Comparison of ENCODE assay signal across 26 cellular contexts in the genomic region with DNA sequence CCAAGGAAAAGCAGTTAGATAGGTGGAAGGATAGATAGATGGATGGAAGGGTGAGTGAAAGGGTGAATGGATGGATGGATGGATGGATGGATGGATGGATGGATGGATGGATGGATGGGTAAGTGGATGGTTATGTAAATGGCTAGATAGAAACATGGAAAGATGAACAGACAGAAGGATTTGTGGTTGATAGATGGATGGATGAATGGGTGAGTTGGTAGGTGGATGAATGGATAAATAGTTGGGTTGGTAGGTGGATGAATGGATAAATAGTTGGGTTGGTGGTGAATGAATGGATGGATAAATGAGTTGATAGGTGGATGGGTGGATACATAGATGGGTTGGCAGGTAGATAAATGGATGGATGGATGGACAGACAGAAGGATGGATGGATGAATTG. TPM values are rescaled to one million over a fixed set of nuclear protein-coding genes. Genes with fewer than 3 reads are reported as not detected.
DNase-seq lines count a peak whose midpoint lies in the region; ATAC-seq, FAIRE-seq and TF ChIP-seq lines count a peak whose summit lies in the region.
"Had no signal": no experiment of that assay in that cellular context is flagged by ENCODE, and none has a peak within 500 bp of the region (broad histone marks: within the 10 kb centered on the region; RNA-seq: fewer than 3 reads in every experiment).

No MANE protein-coding gene starts in this region.

- H3K4me1 Mint-ChIP-seq in activated naive CD8-positive, alpha-beta T cell treated with anti-CD3 and anti-CD28 coated beads, Interleukin-2, amount 10 ng/mL, durations not matched to agents 7 days and 5 days: no peaks in the 10 kb centered on the region
- no peaks in the 10 kb centered on the region for H3K4me1 Mint-ChIP-seq in activated naive CD8-positive, alpha-beta T cell treated with anti-CD3 and anti-CD28 coated beads for 36 hours
- H3K4me1 Mint-ChIP-seq in CD14-positive monocyte: peaks cover 7% of the 10 kb centered on the region
- H3K4me1 Mint-ChIP-seq: CD4-positive, CD25-positive, alpha-beta regulatory T cell had no signal

- no peaks in the 10 kb centered on the region for H3K9me3 Mint-ChIP-seq in activated naive CD8-positive, alpha-beta T cell treated with anti-CD3 and anti-CD28 coated beads, Interleukin-2, amount 10 ng/mL, durations not matched to agents 7 days and 5 days
- H3K9me3 Mint-ChIP-seq in activated naive CD8-positive, alpha-beta T cell treated with anti-CD3 and anti-CD28 coated beads for 36 hours: no peaks in the 10 kb centered on the region
- H3K9me3 Mint-ChIP-seq in CD14-positive monocyte: peaks cover 0 to 2% (median 0%) of the 10 kb centered on the region in 7 donors
- H3K9me3 Mint-ChIP-seq: CD8-positive, alpha-beta T cell; GM23338 had no signal

- intact Hi-C loops in CD14-positive monocyte (cut with micrococcal nuclease): no loop called here
- intact Hi-C loops in K562 (cut with micrococcal nuclease): no loop called here

- no peak overlapping the region for H3K23ac ChIP-seq in neuronal stem cell (ENCODE audit: low read depth, low read length, poor library complexity)

- H2AFZ ChIP-seq in K562 (ENCODE audit: low read depth, low read length) (no peak overlapping the region), neuronal stem cell (ENCODE audit: low read length) (no peak overlapping the region)
- H2AFZ ChIP-seq: GM23338 had no signal

- H2BK12ac ChIP-seq in neuronal stem cell (ENCODE audit: low read length): peak overlapping the region; percentile 2

- peaks cover 30% of the 10 kb centered on the region for H3K27me3 Mint-ChIP-seq in activated naive CD8-positive, alpha-beta T cell treated with anti-CD3 and anti-CD28 coated beads, Interleukin-2, amount 10 ng/mL, durations not matched to agents 7 days and 5 days
- H3K27me3 Mint-ChIP-seq in activated naive CD8-positive, alpha-beta T cell treated with anti-CD3 and anti-CD28 coated beads for 36 hours: no peaks in the 10 kb centered on the region
- peaks cover 1 to 11% (median 8%) of the 10 kb centered on the region in 3 donors for H3K27me3 Mint-ChIP-seq in CD14-positive monocyte (ENCODE audit: low read depth in 3 of 3)

- no peak overlapping the region for H3K27ac ChIP-seq in K562 (ENCODE audit: extremely low read depth, low read depth, low read length)
- no peak overlapping the region for H3K27ac ChIP-seq in neuronal stem cell (replicated peaks; ENCODE audit: low read length)
- H3K27ac ChIP-seq: A549; BLaER1 treated with 17β-estradiol and CSF1 and Interleukin-3, amounts not matched to agents 10 nM and 100 nM had no signal

- H3K27ac Mint-ChIP-seq in activated naive CD8-positive, alpha-beta T cell treated with anti-CD3 and anti-CD28 coated beads, Interleukin-2, amount 10 ng/mL, durations not matched to agents 7 days and 5 days: peak overlapping the region; percentile 14
- no peak overlapping the region for H3K27ac Mint-ChIP-seq in activated naive CD8-positive, alpha-beta T cell treated with anti-CD3 and anti-CD28 coated beads for 36 hours
- no peak overlapping the region for H3K27ac Mint-ChIP-seq in CD14-positive monocyte
- H3K27ac Mint-ChIP-seq: CD8-positive, alpha-beta T cell; GM23338 had no signal

- CTCF ChIA-PET in K562 (lab: Yijun Ruan, JAX; ENCODE audit: low intra/inter-chr PET ratio): no interaction called here

- TF ChIP-seq CTCF in CD14-positive monocyte (IDR thresholded peaks at IDR 0.05) (no peak), K562 (IDR thresholded peaks at IDR 0.05 in 2 of 3, conservative IDR thresholded peaks at IDR 0.05 in 1 of 3; ENCODE audit: insufficient read depth in 2 of 3, low read depth in 1 of 3, low read length in 3 of 3) (no peak)

- H3K4me2 ChIP-seq in K562 (ENCODE audit: insufficient read depth, low read length) (no peak overlapping the region), neuronal stem cell (ENCODE audit: insufficient read depth, low read length, poor library complexity, severe bottlenecking) (no peak overlapping the region)
- H3K4me2 ChIP-seq: A549; BLaER1 treated with 17β-estradiol and CSF1 and Interleukin-3, amounts not matched to agents 10 nM and 100 nM; GM23338 had no signal

- H3K4me3 ChIP-seq in K562 (no peak overlapping the region), neuronal stem cell (ENCODE audit: low read length in 2 of 2) (no peak overlapping the region)
- H3K4me3 ChIP-seq: A549; BLaER1 treated with 17β-estradiol and CSF1 and Interleukin-3, amounts not matched to agents 10 nM and 100 nM; GM12878; GM23338; HAP-1 had no signal

- H4K8ac ChIP-seq in neuronal stem cell (ENCODE audit: low read depth, low read length): no peak overlapping the region

- ATAC-seq in activated naive CD8-positive, alpha-beta T cell treated with anti-CD3 and anti-CD28 coated beads, Interleukin-2, amount 10 ng/mL, durations not matched to agents 7 days and 5 days (ENCODE audit: low read depth): no peak
- ATAC-seq in K562: no peak
- ATAC-seq: A549; CD8-positive, alpha-beta T cell; GM12878; GM23338 had no signal

- no peak overlapping the region for H2BK120ac ChIP-seq in neuronal stem cell (ENCODE audit: low read depth, low read length)

- H3K4me1 ChIP-seq in K562 (replicated peaks in 1 of 2; ENCODE audit: control insufficient read depth in 2 of 2, insufficient read depth in 2 of 2, low read length in 2 of 2): peaks cover 4 to 5% of the 10 kb centered on the region in 2 experiments; a peak in 3 of 5 replicates
- peaks cover 0 to 13% of the 10 kb centered on the region in 2 donors for H3K4me1 ChIP-seq in neuronal stem cell (ENCODE audit: control insufficient read depth in 2 of 2, insufficient read depth in 1 of 2, low read depth in 1 of 2, low read length in 2 of 2)
- H3K4me1 ChIP-seq: A549; BLaER1 treated with 17β-estradiol and CSF1 and Interleukin-3, amounts not matched to agents 10 nM and 100 nM; HAP-1 had no signal

- H4K91ac ChIP-seq in neuronal stem cell (ENCODE audit: low read depth, low read length, poor library complexity): no peak overlapping the region

- peaks cover 6 to 18% of the 10 kb centered on the region in 2 experiments; a peak in 4 of 5 replicates for H3K27me3 ChIP-seq in K562 (ENCODE audit: control insufficient read depth in 2 of 2, insufficient read depth in 2 of 2, low read length in 2 of 2)
- peaks cover 0 to 34% (median 0%) of the 10 kb centered on the region in 3 experiments for H3K27me3 ChIP-seq in neuronal stem cell (ENCODE audit: control insufficient read depth in 3 of 3, insufficient read depth in 3 of 3, low read depth in 1 of 3, low read length in 3 of 3)
- H3K27me3 ChIP-seq: BE2C; BLaER1 treated with 17β-estradiol and CSF1 and Interleukin-3, amounts not matched to agents 10 nM and 100 nM had no signal

- H3K9ac ChIP-seq in K562 (ENCODE audit: insufficient read depth in 1 of 2, low read depth in 2 of 2, low read length in 2 of 2) (no peak overlapping the region), neuronal stem cell (ENCODE audit: low read depth, low read length, poor library complexity) (no peak overlapping the region)
- H3K9ac ChIP-seq: BLaER1 treated with 17β-estradiol and CSF1 and Interleukin-3, amounts not matched to agents 10 nM and 100 nM had no signal

- no peak overlapping the region for H3K4ac ChIP-seq in neuronal stem cell (ENCODE audit: low read length)

- FAIRE-seq in K562 (lab: Jason Lieb, UNC): no peak
- FAIRE-seq: A549, D721Med, GM12878, GM19239, H54 had no signal

- no peaks in the 10 kb centered on the region for H3K79me1 ChIP-seq in neuronal stem cell (ENCODE audit: low read depth, low read length)

- in situ Hi-C loops in K562 (cut with MboI): no loop called here

- H3K9me1 ChIP-seq in K562 (ENCODE audit: control insufficient read depth, insufficient read depth, low read length): no peaks in the 10 kb centered on the region

- no peak overlapping the region for H2BK15ac ChIP-seq in neuronal stem cell (ENCODE audit: low read length)

- no peaks in the 10 kb centered on the region for H3K9me3 ChIP-seq in K562 (replicated peaks; ENCODE audit: control insufficient read depth, insufficient read depth, low read depth, low read length)
- no peaks in the 10 kb centered on the region for H3K9me3 ChIP-seq in neuronal stem cell (replicated peaks in 1 of 2; ENCODE audit: control insufficient read depth in 2 of 2, insufficient read depth in 1 of 2, low read depth in 1 of 2, low read length in 2 of 2)
- H3K9me3 ChIP-seq: A549; BE2C; BLaER1 treated with 17β-estradiol and CSF1 and Interleukin-3, amounts not matched to agents 10 nM and 100 nM; HAP-1 had no signal

- no peak overlapping the region for H2AK5ac ChIP-seq in neuronal stem cell (ENCODE audit: low read depth, low read length)

- H3K36me3 ChIP-seq in K562 (ENCODE audit: control insufficient read depth, insufficient read depth, low read length) (no peaks in the 10 kb centered on the region), neuronal stem cell (replicated peaks in 1 of 2; ENCODE audit: control insufficient read depth in 2 of 2, insufficient read depth in 2 of 2, low read length in 2 of 2) (no peaks in the 10 kb centered on the region)
- H3K36me3 ChIP-seq: BE2C; BLaER1 treated with 17β-estradiol and CSF1 and Interleukin-3, amounts not matched to agents 10 nM and 100 nM; HAP-1 had no signal

- H3K18ac ChIP-seq in neuronal stem cell (ENCODE audit: low read length): no peak overlapping the region

- no peak overlapping the region for H3K4me3 Mint-ChIP-seq in activated naive CD8-positive, alpha-beta T cell treated with anti-CD3 and anti-CD28 coated beads, Interleukin-2, amount 10 ng/mL, durations not matched to agents 7 days and 5 days
- H3K4me3 Mint-ChIP-seq in activated naive CD8-positive, alpha-beta T cell treated with anti-CD3 and anti-CD28 coated beads for 36 hours: no peak overlapping the region
- no peak overlapping the region for H3K4me3 Mint-ChIP-seq in CD14-positive monocyte
- H3K4me3 Mint-ChIP-seq: CD4-positive, CD25-positive, alpha-beta regulatory T cell; CD8-positive, alpha-beta T cell; GM23338 had no signal

- no peaks in the 10 kb centered on the region for H4K20me1 ChIP-seq in K562 (replicated peaks; ENCODE audit: control insufficient read depth, insufficient read depth, low read length)
- H4K20me1 ChIP-seq: BLaER1 treated with 17β-estradiol and CSF1 and Interleukin-3, amounts not matched to agents 10 nM and 100 nM had no signal

- no peak for TF ChIP-seq RAD21 in K562 (CRISPR knock-in tag; conservative IDR thresholded peaks at IDR 0.05 in 1 of 2, IDR thresholded peaks at IDR 0.05 in 1 of 2)

- no peak for TF ChIP-seq POLR2A in K562 (conservative IDR thresholded peaks at IDR 0.05)

- no peaks in the 10 kb centered on the region for H3K36me3 Mint-ChIP-seq in activated naive CD8-positive, alpha-beta T cell treated with anti-CD3 and anti-CD28 coated beads, Interleukin-2, amount 10 ng/mL, durations not matched to agents 7 days and 5 days
- no peaks in the 10 kb centered on the region for H3K36me3 Mint-ChIP-seq in activated naive CD8-positive, alpha-beta T cell treated with anti-CD3 and anti-CD28 coated beads for 36 hours
- no peaks in the 10 kb centered on the region for H3K36me3 Mint-ChIP-seq in CD14-positive monocyte
- H3K36me3 Mint-ChIP-seq: CD4-positive, CD25-positive, alpha-beta regulatory T cell; CD8-positive, alpha-beta T cell had no signal

- POLR2A ChIA-PET in activated naive CD8-positive, alpha-beta T cell treated with anti-CD3 and anti-CD28 coated beads, Interleukin-2, amount 10 ng/mL, durations not matched to agents 7 days and 5 days (lab: Charles Lee): no interaction called here
- POLR2A ChIA-PET in K562 (lab: Yijun Ruan, JAX): no interaction called here

- no peak for TF ChIP-seq EP300 in K562 (IDR thresholded peaks at IDR 0.05; ENCODE audit: low read length)

- no peaks in the 10 kb centered on the region for H3K79me2 ChIP-seq in K562 (ENCODE audit: control insufficient read depth, insufficient read depth, low read length)

- no peak for DNase-seq in activated naive CD8-positive, alpha-beta T cell treated with anti-CD3 and anti-CD28 coated beads, Interleukin-2, amount 10 ng/mL, durations not matched to agents 7 days and 5 days
- no peak for DNase-seq in activated naive CD8-positive, alpha-beta T cell treated with anti-CD3 and anti-CD28 coated beads for 36 hours
- peak; percentile 7 for DNase-seq in CD14-positive monocyte (ENCODE audit: low spot score)
- DNase-seq in K562 (ENCODE audit: extremely low read depth in 1 of 4, low spot score in 3 of 4): no peak
- no peak for DNase-seq in neuronal stem cell (ENCODE audit: low spot score)
- DNase-seq in anterior cingulate cortex (lab: John Stamatoyannopoulos, UW): no peak
- no peak for DNase-seq in OCI-M1 (lab: John Stamatoyannopoulos, UW)
- DNase-seq in middle frontal gyrus (ENCODE audit: extremely low spot score, low spot score): no peak
- DNase-seq: 8988T; ACHN; AML-193; BE2C; CD4-positive, CD25-positive, alpha-beta regulatory T cell; CD8-positive, alpha-beta T cell; DMS 273 treated with DMSO at 0.1 percent for 48 hours; DMS79; EL; GDM1 had no signal

- no peak overlapping the region for H2BK5ac ChIP-seq in neuronal stem cell (ENCODE audit: low read length)

- no peak overlapping the region for H3K14ac ChIP-seq in neuronal stem cell (ENCODE audit: low read length)

- no TSS peak for BruUV-seq in K562 (replicated peaks; lab: Mats Ljungman, UMichigan)

RNA-seq across cellular contexts. Expression of a gene that starts 30.3 kb away (rescaled TPM):
- 1 to 10 TPM in 1 of 2 experiments, under 1 TPM in 1; 0.96 to 1.1 TPM for total RNA-seq in activated naive CD8-positive, alpha-beta T cell treated with anti-CD3 and anti-CD28 coated beads, Interleukin-2, amount 10 ng/mL, durations not matched to agents 7 days and 5 days
- 1 to 10 TPM; 1.1 to 1.8 TPM for total RNA-seq in activated naive CD8-positive, alpha-beta T cell treated with anti-CD3 and anti-CD28 coated beads for 36 hours
- not detected for polyA plus RNA-seq in CD14-positive monocyte
- 0.21 TPM in 1 of 2 replicates, not detected in the other for total RNA-seq in K562 (2011; cell fraction: chromatin; rRNA removed; ENCODE audit: low replicate concordance)
- 0.33 and 0.39 TPM in 2 replicates for total RNA-seq in K562 (2011; cell fraction: nucleolus; rRNA removed)
- total RNA-seq in K562 (2011; cell fraction: nucleoplasm; rRNA removed): not detected in 2 replicates
- total RNA-seq in K562 (2014; rRNA removed): 0.14 and 0.49 TPM in 2 replicates
- 0.06 and 0.07 TPM in 2 replicates for total RNA-seq in K562 (2014; rRNA removed; fragmentation: Illumina TruSeq; extraction: Trizol)
- 0.26 and 0.36 TPM in 2 replicates for total RNA-seq in K562 (2015; rRNA removed; fragmentation: Illumina TruSeq; extraction: Trizol)
- 0.29 and 0.83 TPM in 2 replicates for total RNA-seq in K562 (2021)
- polyA plus RNA-seq in K562 (2011; rRNA removed): 0.04 and 0.05 TPM in 2 replicates
- 0.10 and 0.46 TPM in 2 replicates for polyA plus RNA-seq in K562 (2011; cell fraction: cytosol; rRNA removed)
- polyA plus RNA-seq in K562 (2011; cell fraction: nucleus; rRNA removed): 0.06 and 0.18 TPM in 2 replicates
- polyA plus RNA-seq in K562 (2012): 0.35 and 0.40 TPM in 2 replicates
- 0.10 and 0.18 TPM in 2 replicates for polyA plus RNA-seq in K562 (2014; fragmentation: Illumina TruSeq; extraction: Trizol)
- polyA plus RNA-seq in K562 (2014; fragmentation: Nextera tagmentation; extraction: Ambion mirVana): under 1 TPM in 1 of 2 experiments, not detected in 1; 0.03 TPM
- polyA plus RNA-seq in K562 (2014; rRNA removed): 0.11 and 0.36 TPM in 2 replicates
- polyA minus RNA-seq in K562 (2011; rRNA and poly(A)+ RNA removed): 0.06 TPM in 1 of 2 replicates, not detected in the other
- 0.29 TPM in 1 of 2 replicates, not detected in the other for polyA minus RNA-seq in K562 (2011; cell fraction: cytosol; rRNA and poly(A)+ RNA removed)
- 0.40 and 0.56 TPM in 2 replicates for polyA minus RNA-seq in K562 (2011; cell fraction: nucleus; rRNA and poly(A)+ RNA removed)
- 14.4 TPM for polyA plus RNA-seq in neuronal stem cell (2013, experiment 1 of 2)
- polyA plus RNA-seq in neuronal stem cell (2013, experiment 2 of 2): 14.3 TPM
